9 cellular contexts compared by ENCODE assay signal in the genomic region with DNA sequence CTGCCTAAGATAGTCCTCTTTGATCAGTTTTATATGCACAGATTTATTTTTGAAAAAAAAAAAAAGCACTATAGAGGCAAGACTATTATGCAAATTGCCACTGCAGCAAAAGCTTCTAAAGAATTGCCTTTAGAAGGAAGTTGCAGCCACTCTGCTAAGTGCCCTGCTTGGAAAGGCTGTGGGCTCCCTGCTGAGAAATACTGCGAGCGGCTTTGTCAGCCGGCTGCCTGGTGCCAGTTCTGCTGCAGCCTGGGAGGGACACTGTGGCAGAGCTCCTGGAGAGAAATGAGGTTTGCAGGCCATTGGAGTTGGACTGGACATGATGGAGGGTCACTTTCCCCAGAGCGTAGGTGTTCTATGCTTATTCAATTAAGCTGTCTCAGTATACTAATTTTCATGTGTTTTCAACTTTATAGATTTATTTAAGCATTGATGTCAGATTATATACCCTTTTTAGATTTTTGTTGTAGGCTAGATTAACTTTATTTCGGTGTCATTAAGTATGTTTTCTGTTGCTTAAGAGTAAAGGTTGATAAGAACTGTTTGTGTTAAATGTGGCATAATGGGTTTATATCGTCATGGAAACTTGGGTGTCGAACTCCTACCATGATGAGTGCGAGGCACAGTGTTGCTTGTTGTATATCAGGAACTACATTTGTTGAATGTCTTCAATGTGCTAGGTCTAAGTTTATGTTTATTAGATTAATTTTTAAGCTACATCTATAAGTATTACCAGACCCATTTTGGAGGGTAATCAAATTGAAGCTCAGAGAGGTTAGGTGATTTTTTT.
DNase-seq lines count a peak whose midpoint lies in the region; ATAC-seq lines count a peak whose summit lies in the region.
"Had no signal": no experiment of that assay in that cellular context is flagged by ENCODE, and none has a peak within 500 bp of the region (broad histone marks: within the 10 kb centered on the region; RNA-seq: fewer than 3 reads in every experiment).

No MANE protein-coding gene starts in this region.

- ATAC-seq in HG02759 (IDR thresholded peaks at IDR 0.05; ENCODE audit: unreplicated experiment) (no peak), HG03045 (IDR thresholded peaks at IDR 0.05; ENCODE audit: unreplicated experiment) (no peak)

- no peaks in the 10 kb centered on the region for H3K27me3 ChIP-seq in HAP-1 (ENCODE audit: low read depth)

- peaks cover 4% of the 10 kb centered on the region; the same call in 1 of the 2 replicates for H3K36me3 ChIP-seq in HAP-1 (replicated peaks)

- DNase-seq in HAP-1 (ENCODE audit: low spot score in 2 of 2): peak; percentile 94 to 100
- DNase-seq in NCI-H446 treated with DMSO at 0.1 percent for 48 hours (lab: John Stamatoyannopoulos, UW): peak; percentile 42
- peak; percentile 75 for DNase-seq in globus pallidus (ENCODE audit: low spot score)
- DNase-seq in pons (ENCODE audit: low spot score): peak; percentile 66
- no peak for DNase-seq in activated CD4-positive, CD25-positive, alpha-beta regulatory T cell (lab: John Stamatoyannopoulos, UW)
- no peak for DNase-seq in AML-193 (lab: John Stamatoyannopoulos, UW)
- DNase-seq: activated effector memory CD4-positive, alpha-beta T cell treated with anti-CD3 and anti-CD28 coated beads, Interleukin-2, amount 50 U/mL, for 16 hours had no signal

- in situ Hi-C loops in HAP-1 (cut with MboI; ENCODE audit: low sequenced_read_pairs): no loop called here

- H3K4me1 ChIP-seq in HAP-1: peaks cover 28% of the 10 kb centered on the region

- no peak overlapping the region for H3K4me3 ChIP-seq in HAP-1

- no peaks in the 10 kb centered on the region for H3K9me3 ChIP-seq in HAP-1

Comparison
In these comparisons a context has a peak if more than half of its experiments do, and no peak if none do; other contexts are left out.
1. DNase-seq: peak in HAP-1 (2 of 2), NCI-H446 treated with DMSO at 0.1 percent for 48 hours (single experiment), globus pallidus (single experiment) and pons (single experiment); none in activated CD4-positive, CD25-positive, alpha-beta regulatory T cell (0 of 4) and AML-193 (0 of 2).